30 cellular contexts compared by ENCODE assay signal in the genomic region with DNA sequence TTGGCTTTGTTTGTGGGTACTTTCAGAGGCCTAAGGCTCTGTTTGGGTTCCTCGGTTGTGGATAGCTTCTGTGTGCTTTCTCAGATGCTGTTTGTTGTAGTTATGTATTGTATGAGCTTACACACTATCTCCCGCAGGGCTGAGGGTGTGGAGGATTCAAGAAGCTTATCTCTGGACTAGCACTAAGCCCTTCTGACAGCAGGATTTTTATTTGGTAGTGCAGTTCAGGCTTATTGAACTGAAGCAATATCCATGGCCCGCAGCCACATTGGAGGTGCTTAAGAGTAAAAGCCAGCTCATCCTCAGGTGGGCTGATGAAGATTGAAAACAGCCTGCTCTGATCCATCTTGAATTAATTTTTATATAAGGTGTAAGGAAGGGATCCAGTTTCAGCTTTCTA.
"Had no signal": no experiment of that assay in that cellular context is flagged by ENCODE, and none has a peak within 500 bp of the region (broad histone marks: within the 10 kb centered on the region; RNA-seq: fewer than 3 reads in every experiment).

No MANE protein-coding gene starts in this region.

- H3K27ac Mint-ChIP-seq: activated CD4-positive, alpha-beta memory T cell treated with anti-CD3 and anti-CD28 coated beads, Interleukin-2, amount 10 ng/mL, durations not matched to agents 7 days and 5 days; activated CD4-positive, alpha-beta T cell treated with anti-CD3 and anti-CD28 coated beads for 36 hours; activated CD4-positive, alpha-beta T cell treated with anti-CD3 and anti-CD28 coated beads, Interleukin-2, amount 10 ng/mL, durations not matched to agents 24 days and 14 days; activated naive CD8-positive, alpha-beta T cell; activated T-cell treated with anti-CD3 and anti-CD28 coated beads, Interleukin-2, amount 50 U/mL, for 24 hours; activated T-cell treated with anti-CD3 and anti-CD28 coated beads, Interleukin-2, amount 50 U/mL, for 72 hours; dendritic cell treated with granulocyte-macrophage colony-stimulating factor and Interleukin-4, amounts not matched to agents 40 ng/mL and 50 ng/mL, for 4 days; endodermal cell; T-helper 17 cell; T-helper 2 cell treated with Interferon-gamma antibody and Interleukin-4, amounts not matched to agents 5 μg/mL and 100 μg/mL, for 36 hours had no signal

- H3K4me1 Mint-ChIP-seq: activated CD4-positive, alpha-beta memory T cell treated with anti-CD3 and anti-CD28 coated beads, Interleukin-2, amount 10 ng/mL, durations not matched to agents 7 days and 5 days; activated CD4-positive, alpha-beta T cell treated with anti-CD3 and anti-CD28 coated beads for 36 hours; activated CD4-positive, alpha-beta T cell treated with anti-CD3 and anti-CD28 coated beads, Interleukin-2, amount 10 ng/mL, durations not matched to agents 24 days and 14 days; central memory CD8-positive, alpha-beta T cell; T-helper 17 cell had no signal

- H3K4me3 Mint-ChIP-seq: activated CD4-positive, alpha-beta memory T cell treated with anti-CD3 and anti-CD28 coated beads, Interleukin-2, amount 10 ng/mL, durations not matched to agents 7 days and 5 days; activated CD4-positive, alpha-beta T cell treated with anti-CD3 and anti-CD28 coated beads for 36 hours; activated CD4-positive, alpha-beta T cell treated with anti-CD3 and anti-CD28 coated beads, Interleukin-2, amount 10 ng/mL, durations not matched to agents 24 days and 14 days; activated naive CD8-positive, alpha-beta T cell; activated T-cell treated with anti-CD3 and anti-CD28 coated beads, Interleukin-2, amount 50 U/mL, for 24 hours; activated T-cell treated with anti-CD3 and anti-CD28 coated beads, Interleukin-2, amount 50 U/mL, for 72 hours; central memory CD8-positive, alpha-beta T cell; dendritic cell treated with granulocyte-macrophage colony-stimulating factor and Interleukin-4, amounts not matched to agents 40 ng/mL and 50 ng/mL, for 4 days; endodermal cell; T-helper 17 cell; T-helper 2 cell treated with Interferon-gamma antibody and Interleukin-4, amounts not matched to agents 5 μg/mL and 100 μg/mL, for 36 hours had no signal

- DNase-seq: activated CD4-positive, alpha-beta memory T cell treated with anti-CD3 and anti-CD28 coated beads, Interleukin-2, amount 10 ng/mL, durations not matched to agents 7 days and 5 days; activated CD4-positive, alpha-beta T cell treated with anti-CD3 and anti-CD28 coated beads for 36 hours; activated CD4-positive, alpha-beta T cell treated with anti-CD3 and anti-CD28 coated beads, Interleukin-2, amount 10 ng/mL, durations not matched to agents 24 days and 14 days; activated CD4-positive, CD25-positive, alpha-beta regulatory T cell; activated CD4-positive, CD25-positive, alpha-beta regulatory T cell treated with anti-CD3 and anti-CD28 coated beads, Interleukin-2, amount 50 U/mL, for 72 hours; activated CD8-positive, alpha-beta memory T cell treated with anti-CD3 and anti-CD28 coated beads, Interleukin-2, amount 50 U/mL, for 48 hours; activated effector memory CD4-positive, alpha-beta T cell treated with Interleukin-2 at 50 U/mL for 16 hours; activated gamma-delta T cell treated with Interleukin-2 at 50 U/mL for 16 hours; activated naive CD4-positive, alpha-beta T cell treated with anti-CD3 and anti-CD28 coated beads, Interleukin-2, amount 50 U/mL, for 16 hours; activated naive CD4-positive, alpha-beta T cell treated with Interleukin-2 at 50 U/mL for 16 hours; activated T-cell treated with anti-CD3 and anti-CD28 coated beads for 4 hours; activated T-cell treated with anti-CD3 and anti-CD28 coated beads, Interleukin-2, amount 50 U/mL, for 24 hours; activated T-cell treated with anti-CD3 and anti-CD28 coated beads, Interleukin-2, amount 50 U/mL, for 72 hours; amniotic stem cell; anterior cingulate cortex; brain microvascular endothelial cell; dorsolateral prefrontal cortex; effector memory CD4-positive, alpha-beta T cell; endodermal cell; foreskin fibroblast; head of caudate nucleus; T-helper 1 cell; T-helper 17 cell; T1000 had no signal

- H3K36me3 Mint-ChIP-seq: activated naive CD8-positive, alpha-beta T cell had no signal

- H3K36me3 ChIP-seq: brain microvascular endothelial cell had no signal

- H3K27me3 Mint-ChIP-seq: activated CD4-positive, alpha-beta T cell treated with anti-CD3 and anti-CD28 coated beads for 36 hours; dendritic cell treated with granulocyte-macrophage colony-stimulating factor and Interleukin-4, amounts not matched to agents 40 ng/mL and 50 ng/mL, for 4 days had no signal

- H3K27ac ChIP-seq: brain microvascular endothelial cell, coronary artery, dorsolateral prefrontal cortex had no signal

- ATAC-seq: activated CD4-positive, alpha-beta T cell treated with anti-CD3 and anti-CD28 coated beads for 36 hours; activated T-cell treated with anti-CD3 and anti-CD28 coated beads, Interleukin-2, amount 50 U/mL, for 72 hours; esophagus mucosa; T-helper 17 cell had no signal

- H3K27me3 ChIP-seq: brain microvascular endothelial cell had no signal

- H3K4me3 ChIP-seq: coronary artery, dorsolateral prefrontal cortex had no signal

- H3K9me3 Mint-ChIP-seq: activated CD4-positive, alpha-beta memory T cell treated with anti-CD3 and anti-CD28 coated beads, Interleukin-2, amount 10 ng/mL, durations not matched to agents 7 days and 5 days; activated T-cell treated with anti-CD3 and anti-CD28 coated beads, Interleukin-2, amount 50 U/mL, for 24 hours; activated T-cell treated with anti-CD3 and anti-CD28 coated beads, Interleukin-2, amount 50 U/mL, for 72 hours; central memory CD8-positive, alpha-beta T cell; dendritic cell treated with granulocyte-macrophage colony-stimulating factor and Interleukin-4, amounts not matched to agents 40 ng/mL and 50 ng/mL, for 4 days; endodermal cell; T-helper 2 cell treated with Interferon-gamma antibody and Interleukin-4, amounts not matched to agents 5 μg/mL and 100 μg/mL, for 36 hours had no signal
